20 cellular contexts compared by ENCODE assay signal in the genomic region with DNA sequence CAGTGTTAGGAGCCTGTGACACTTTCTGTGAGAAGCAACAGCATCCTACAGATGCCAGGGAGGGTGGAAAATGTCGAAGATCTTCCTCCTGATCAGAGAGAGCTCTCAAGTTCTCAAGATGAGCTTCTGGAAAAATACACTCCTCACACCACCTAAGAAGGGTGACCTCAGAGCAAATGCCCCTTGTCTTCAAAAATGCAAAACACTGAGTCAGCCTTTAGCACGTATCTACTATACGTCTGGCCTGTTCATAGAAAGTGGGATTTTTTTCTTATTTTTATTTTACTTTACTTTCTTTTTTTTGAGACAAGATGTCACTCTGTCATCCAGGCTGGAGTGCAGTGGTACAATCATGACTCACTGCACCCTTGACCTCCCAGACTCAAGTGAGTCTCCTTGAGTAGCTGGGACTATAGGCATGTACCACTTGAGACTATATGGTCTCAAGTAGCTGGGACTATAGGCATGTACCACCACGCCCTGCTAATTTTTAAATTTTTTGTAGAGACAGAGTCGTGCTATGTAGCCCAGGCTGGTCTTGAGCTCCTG. TPM values are rescaled to one million over a fixed set of nuclear protein-coding genes. Genes with fewer than 3 reads are reported as not detected.
DNase-seq lines count a peak whose midpoint lies in the region; ATAC-seq, FAIRE-seq and TF ChIP-seq lines count a peak whose summit lies in the region.
"Had no signal": no experiment of that assay in that cellular context is flagged by ENCODE, and none has a peak within 500 bp of the region (broad histone marks: within the 10 kb centered on the region; RNA-seq: fewer than 3 reads in every experiment).

No MANE protein-coding gene starts in this region.

- H3K4me3 ChIP-seq in BLaER1 treated with 17β-estradiol and CSF1 and Interleukin-3, amounts not matched to agents 10 nM and 100 nM: no peak overlapping the region
- H3K4me3 ChIP-seq in GM12878: no peak overlapping the region
- H3K4me3 ChIP-seq in parathyroid adenoma (ENCODE audit: low read depth, low read length): no peak overlapping the region
- H3K4me3 ChIP-seq: body of pancreas had no signal

- no peaks in the 10 kb centered on the region for H3K9me3 ChIP-seq in BLaER1 treated with 17β-estradiol and CSF1 and Interleukin-3, amounts not matched to agents 10 nM and 100 nM (replicated peaks in 1 of 11)
- H3K9me3 ChIP-seq in GM12878 (replicated peaks; ENCODE audit: control insufficient read depth, insufficient read depth, low read length) (no peaks in the 10 kb centered on the region), parathyroid adenoma (ENCODE audit: control insufficient read depth, low read length) (no peaks in the 10 kb centered on the region)
- H3K9me3 ChIP-seq: body of pancreas, Caco-2 had no signal

- FAIRE-seq in GM12878 (lab: Jason Lieb, UNC): no peak
- FAIRE-seq: endothelial cell of umbilical vein had no signal

- TF ChIP-seq CTCF in GM12878 (IDR thresholded peaks at IDR 0.05 in 2 of 3, conservative IDR thresholded peaks at IDR 0.05 in 1 of 3; ENCODE audit: control insufficient read depth in 2 of 3, extremely low read depth in 1 of 3, insufficient read depth in 1 of 3, low read depth in 3 of 3, low read length in 3 of 3): no peak
- no peak for TF ChIP-seq CTCF in parathyroid adenoma (IDR thresholded peaks at IDR 0.05)

- no peak overlapping the region for H3K9ac ChIP-seq in BLaER1 treated with 17β-estradiol and CSF1 and Interleukin-3, amounts not matched to agents 10 nM and 100 nM
- H3K9ac ChIP-seq in GM12878 (ENCODE audit: control insufficient read depth, insufficient read depth, low read length): no peak overlapping the region
- no peak overlapping the region for H3K9ac ChIP-seq in parathyroid adenoma
- H3K9ac ChIP-seq: KMS-11 had no signal

- H3K27me3 Mint-ChIP-seq in activated naive CD4-positive, alpha-beta T cell treated with anti-CD3 and anti-CD28 coated beads for 36 hours (ENCODE audit: low read depth): no peaks in the 10 kb centered on the region
- H3K27me3 Mint-ChIP-seq: activated naive CD4-positive, alpha-beta T cell treated with anti-CD3 and anti-CD28 coated beads, Interleukin-2, amount 50 U/mL, for 24 hours; dendritic cell treated with granulocyte-macrophage colony-stimulating factor and Interleukin-4, amounts not matched to agents 40 ng/mL and 50 ng/mL, for 4 days; memory B cell had no signal

- DNase-seq in GM12878 (ENCODE audit: low read depth, low spot score): no peak
- DNase-seq in NCI-H526 treated with DMSO at 0.1 percent for 48 hours (lab: John Stamatoyannopoulos, UW): no peak
- no peak for DNase-seq in activated naive CD4-positive, alpha-beta T cell treated with anti-CD3 and anti-CD28 coated beads for 36 hours
- DNase-seq in DMS79 (lab: John Stamatoyannopoulos, UW): no peak
- DNase-seq: activated CD4-positive, alpha-beta T cell treated with anti-CD3 and anti-CD28 coated beads, Interleukin-2, amount 50 U/mL, for 4 hours; activated T-cell treated with anti-CD3 and anti-CD28 coated beads, Interleukin-2, amount 50 U/mL, for 1 hour; Caco-2; foreskin fibroblast; SIG-M5 had no signal

- TF ChIP-seq EP300 in GM12878 (IDR thresholded peaks at IDR 0.05; ENCODE audit: borderline replicate concordance in 1 of 2, control insufficient read depth in 1 of 2, low read depth in 2 of 2, low read length in 2 of 2): no peak

- CTCF ChIA-PET in GM12878 (lab: Yijun Ruan, JAX): interaction anchor here (0.6 to 1.0 kb wide), 2 partner anchors 43 to 47 kb away, joined by 3 read pairs; no protein-coding TSS in a partner anchor
- CTCF ChIA-PET in activated naive CD4-positive, alpha-beta T cell treated with anti-CD3 and anti-CD28 coated beads for 36 hours (lab: Charles Lee): interaction anchor here (0.6 kb wide), 1 partner anchor 269 kb away, joined by 3 read pairs; no protein-coding TSS in a partner anchor

- H2AFZ ChIP-seq in GM12878 (ENCODE audit: control insufficient read depth, low read depth, low read length) (no peak overlapping the region), parathyroid adenoma (no peak overlapping the region)

- intact Hi-C loops in GM12878 (cut with micrococcal nuclease; ENCODE audit: unreplicated experiment): no loop called here
- intact Hi-C loops in activated naive CD4-positive, alpha-beta T cell treated with anti-CD3 and anti-CD28 coated beads for 36 hours (cut with micrococcal nuclease): no loop called here

- TF ChIP-seq POLR2A in GM12878 (IDR thresholded peaks at IDR 0.05; ENCODE audit: low read depth, low read length): no peak

- in situ Hi-C loops in GM12878 (cut with MboI): no loop called here

- H4K20me1 ChIP-seq in BLaER1 treated with 17β-estradiol and CSF1 and Interleukin-3, amounts not matched to agents 10 nM and 100 nM: no peaks in the 10 kb centered on the region; a peak in 1 of 22 replicates
- no peaks in the 10 kb centered on the region for H4K20me1 ChIP-seq in GM12878 (ENCODE audit: control insufficient read depth, insufficient read depth)

- SMC1A ChIA-PET in GM12878 (lab: Charles Lee; ENCODE audit: uncharacterized antibody, unreplicated experiment): interaction anchor here (1.2 kb wide), 1 partner anchor 56 kb away, joined by 3 read pairs; no protein-coding TSS in a partner anchor

- H3K4me2 ChIP-seq in BLaER1 treated with 17β-estradiol and CSF1 and Interleukin-3, amounts not matched to agents 10 nM and 100 nM: peak overlapping the region; percentile 6 to 88 (median 78); a peak in 20 of 22 replicates
- H3K4me2 ChIP-seq in GM12878 (ENCODE audit: control insufficient read depth, insufficient read depth): no peak overlapping the region
- peak overlapping the region; percentile 24 for H3K4me2 ChIP-seq in parathyroid adenoma (ENCODE audit: low read length)
- H3K4me2 ChIP-seq: KMS-11 had no signal

- H3K4me3 Mint-ChIP-seq in activated naive CD4-positive, alpha-beta T cell treated with anti-CD3 and anti-CD28 coated beads for 36 hours: no peak overlapping the region
- H3K4me3 Mint-ChIP-seq: activated naive CD4-positive, alpha-beta T cell treated with anti-CD3 and anti-CD28 coated beads, Interleukin-2, amount 50 U/mL, for 24 hours; dendritic cell treated with granulocyte-macrophage colony-stimulating factor and Interleukin-4, amounts not matched to agents 40 ng/mL and 50 ng/mL, for 4 days; memory B cell; type B pancreatic cell had no signal

- H3K36me3 ChIP-seq in BLaER1 treated with 17β-estradiol and CSF1 and Interleukin-3, amounts not matched to agents 10 nM and 100 nM: no peaks in the 10 kb centered on the region
- no peaks in the 10 kb centered on the region for H3K36me3 ChIP-seq in GM12878 (ENCODE audit: control insufficient read depth in 2 of 2, insufficient read depth in 2 of 2, low read length in 1 of 2)
- H3K36me3 ChIP-seq in parathyroid adenoma (ENCODE audit: control insufficient read depth, insufficient read depth, low read length): no peaks in the 10 kb centered on the region

- POLR2A ChIA-PET in GM12878 (lab: Charles Lee): interaction anchor here (1.1 kb wide), 1 partner anchor 10 kb away, joined by 3 read pairs; no protein-coding TSS in a partner anchor

- H3K27me3 ChIP-seq in BLaER1 treated with 17β-estradiol and CSF1 and Interleukin-3, amounts not matched to agents 10 nM and 100 nM: no peaks in the 10 kb centered on the region
- no peaks in the 10 kb centered on the region; a peak in 2 of 4 replicates for H3K27me3 ChIP-seq in GM12878 (replicated peaks in 1 of 2; ENCODE audit: control insufficient read depth in 2 of 2, insufficient read depth in 2 of 2, low read length in 1 of 2)
- H3K27me3 ChIP-seq in parathyroid adenoma (ENCODE audit: control insufficient read depth, insufficient read depth, low read length): no peaks in the 10 kb centered on the region
- H3K27me3 ChIP-seq: body of pancreas had no signal

- no peaks in the 10 kb centered on the region for H3K79me2 ChIP-seq in GM12878 (ENCODE audit: control insufficient read depth, insufficient read depth, low read length)
- peaks cover 40% of the 10 kb centered on the region for H3K79me2 ChIP-seq in parathyroid adenoma

- peaks cover 29 to 36% (median 33%) of the 10 kb centered on the region in 10 experiments for H3K4me1 ChIP-seq in BLaER1 treated with 17β-estradiol and CSF1 and Interleukin-3, amounts not matched to agents 10 nM and 100 nM
- H3K4me1 ChIP-seq in GM12878 (ENCODE audit: control insufficient read depth, insufficient read depth, low read length) (no peaks in the 10 kb centered on the region), parathyroid adenoma (peaks cover 72% of the 10 kb centered on the region)
- H3K4me1 ChIP-seq: body of pancreas had no signal

- H3K4me1 Mint-ChIP-seq in activated naive CD4-positive, alpha-beta T cell treated with anti-CD3 and anti-CD28 coated beads for 36 hours (ENCODE audit: low read depth): no peaks in the 10 kb centered on the region
- H3K4me1 Mint-ChIP-seq: activated naive CD4-positive, alpha-beta T cell treated with anti-CD3 and anti-CD28 coated beads, Interleukin-2, amount 50 U/mL, for 24 hours; memory B cell had no signal

- ATAC-seq in GM19463 (IDR thresholded peaks at IDR 0.05; ENCODE audit: unreplicated experiment): peak; percentile 55
- peak; percentile 40 for ATAC-seq in GM12878
- ATAC-seq in HG03095 (IDR thresholded peaks at IDR 0.05; ENCODE audit: unreplicated experiment): no peak
- ATAC-seq: body of pancreas had no signal

- 3% methylated on average over 5 of the region's 5 CpGs for WGBS in GM12878 (ENCODE audit: insufficient coverage, insufficient replicate concordance, low lambda C conversion rate, missing lambda C conversion rate)

- H3K9me3 Mint-ChIP-seq in activated naive CD4-positive, alpha-beta T cell treated with anti-CD3 and anti-CD28 coated beads for 36 hours: no peaks in the 10 kb centered on the region
- H3K9me3 Mint-ChIP-seq: activated naive CD4-positive, alpha-beta T cell treated with anti-CD3 and anti-CD28 coated beads, Interleukin-2, amount 50 U/mL, for 24 hours; dendritic cell treated with granulocyte-macrophage colony-stimulating factor and Interleukin-4, amounts not matched to agents 40 ng/mL and 50 ng/mL, for 4 days; memory B cell; type B pancreatic cell had no signal

- no peak for TF ChIP-seq RAD21 in GM12878 (IDR thresholded peaks at IDR 0.05; ENCODE audit: insufficient read depth, low read depth, low read length)

- BruUV-seq in GM12878 (replicated peaks; lab: Mats Ljungman, UMichigan): no TSS peak

- H3K36me3 Mint-ChIP-seq in activated naive CD4-positive, alpha-beta T cell treated with anti-CD3 and anti-CD28 coated beads for 36 hours (ENCODE audit: low read depth): no peaks in the 10 kb centered on the region
- H3K36me3 Mint-ChIP-seq: activated naive CD4-positive, alpha-beta T cell treated with anti-CD3 and anti-CD28 coated beads, Interleukin-2, amount 50 U/mL, for 24 hours; memory B cell; type B pancreatic cell had no signal

- peak overlapping the region in 3 of 11 experiments; percentile 15 to 43 (median 39); a peak in 2 of 22 replicates for H3K27ac ChIP-seq in BLaER1 treated with 17β-estradiol and CSF1 and Interleukin-3, amounts not matched to agents 10 nM and 100 nM
- no peak overlapping the region for H3K27ac ChIP-seq in GM12878 (ENCODE audit: control insufficient read depth, insufficient read depth)
- H3K27ac ChIP-seq in parathyroid adenoma: peak overlapping the region; percentile 89
- H3K27ac ChIP-seq: body of pancreas, KMS-11 had no signal

- RAD21 ChIA-PET in GM12878 (lab: Charles Lee; ENCODE audit: unreplicated experiment): no interaction called here

- H3K27ac Mint-ChIP-seq in activated naive CD4-positive, alpha-beta T cell treated with anti-CD3 and anti-CD28 coated beads for 36 hours: no peak overlapping the region
- H3K27ac Mint-ChIP-seq: activated naive CD4-positive, alpha-beta T cell treated with anti-CD3 and anti-CD28 coated beads, Interleukin-2, amount 50 U/mL, for 24 hours; dendritic cell treated with granulocyte-macrophage colony-stimulating factor and Interleukin-4, amounts not matched to agents 40 ng/mL and 50 ng/mL, for 4 days; memory B cell; type B pancreatic cell had no signal

RNA-seq across cellular contexts. Expression of a gene that starts 57.0 kb away (rescaled TPM):
- 1.2 and 1.5 TPM in 2 replicates for total RNA-seq in GM12878 (2013; cell fraction: nucleolus; rRNA removed)
- 0.71 and 1.1 TPM in 2 replicates for total RNA-seq in GM12878 (2014; rRNA removed)
- 0.27 and 0.32 TPM in 2 replicates for total RNA-seq in GM12878 (2014; rRNA removed; fragmentation: Illumina TruSeq; extraction: Trizol)
- total RNA-seq in GM12878 (2021): 0.37 and 0.49 TPM in 2 replicates
- 2.0 TPM for polyA plus RNA-seq in GM12878 (2011; ENCODE audit: low read depth)
- polyA plus RNA-seq in GM12878 (2011; rRNA removed): 2.7 and 4.0 TPM in 2 replicates
- 5.0 and 5.3 TPM in 2 replicates for polyA plus RNA-seq in GM12878 (2011; cell fraction: cytosol; rRNA removed)
- polyA plus RNA-seq in GM12878 (2011; cell fraction: nucleus; rRNA removed): 10.6 and 13.4 TPM in 2 replicates
- polyA plus RNA-seq in GM12878 (2012): 3.0 and 3.2 TPM in 2 replicates
- polyA plus RNA-seq in GM12878 (2014; fragmentation: Illumina TruSeq; extraction: Trizol): 0.32 and 0.43 TPM in 2 replicates
- polyA plus RNA-seq in GM12878 (2014; fragmentation: Nextera tagmentation; extraction: Ambion mirVana): under 1 TPM; 0.03 to 0.07 TPM
- polyA plus RNA-seq in GM12878 (2014; rRNA removed): 0.41 and 0.76 TPM in 2 replicates
- under 1 TPM; 0.31 to 0.37 TPM for polyA plus RNA-seq in GM12878 (2016; fragmentation: Nextera tagmentation; extraction: Ambion mirVana)
- polyA minus RNA-seq in GM12878 (2011; rRNA and poly(A)+ RNA removed): 3.6 and 8.2 TPM in 2 replicates
- polyA minus RNA-seq in GM12878 (2011; cell fraction: cytosol; rRNA and poly(A)+ RNA removed): 3.6 and 4.4 TPM in 2 replicates
- 2.7 and 5.7 TPM in 2 replicates for polyA minus RNA-seq in GM12878 (2011; cell fraction: nucleus; rRNA and poly(A)+ RNA removed)
- total RNA-seq in activated naive CD4-positive, alpha-beta T cell treated with anti-CD3 and anti-CD28 coated beads for 36 hours: under 1 TPM; 0.86 to 0.98 TPM
